In genomic region chr12:8697120-8697475, GRCh38 we compare ENCODE assay signal across 8 cellular contexts. TPM values are rescaled to one million over a fixed set of nuclear protein-coding genes. Genes with fewer than 3 reads are reported as not detected.
DNase-seq lines count a peak whose midpoint lies in the region; ATAC-seq, FAIRE-seq and TF ChIP-seq lines count a peak whose summit lies in the region.

No MANE protein-coding gene starts in this region.

- CTCF ChIA-PET in SK-N-SH (lab: Yijun Ruan, JAX), result interaction anchor here (1.2 to 1.4 kb wide), 3 partner anchors 84 to 253 kb away, joined by 3 to 6 read pairs (median 4); partner anchors contain the start of gene M6PR

- peak overlapping the region; percentile 96; the same call in 1 of the 2 replicates for H2AFZ ChIP-seq in SK-N-SH (ENCODE audit: low read depth)

- 0 out of 4 replicates have a peak, but pooled peaks of 1 of the 2 experiments have one; percentile 12 for TF ChIP-seq EP300 in SK-N-SH (IDR thresholded peaks at IDR 0.05; ENCODE audit: borderline replicate concordance in 1 of 2, low read depth in 1 of 2, low read length in 1 of 2)

- peak overlapping the region; percentile 88 for H3K4me3 Mint-ChIP-seq in endodermal cell

- DNase-seq in BE2C (no peak), SK-N-SH (no peak), endodermal cell (no peak), midbrain (lab: John Stamatoyannopoulos, UW) (peak; percentile 49), urothelium cell line (ENCODE audit: low spot score) (peak; percentile 50), GDM1 (lab: John Stamatoyannopoulos, UW) (no peak)

- H3K4me1 Mint-ChIP-seq in endodermal cell, result peaks cover 46% of the 10 kb centered on the region

- TF ChIP-seq CTCF in BE2C (IDR thresholded peaks at IDR 0.05; ENCODE audit: low read depth, low read length) (no peak), SK-N-SH (IDR thresholded peaks at IDR 0.05) (no peak), endodermal cell (conservative IDR thresholded peaks at IDR 0.05) (peak; percentile 39)

- H3K4me2 ChIP-seq in SK-N-SH, result peak overlapping the region; percentile 93

- no peak for FAIRE-seq in urothelium cell line (lab: Jason Lieb, UNC)

- no peaks in the 10 kb centered on the region for H3K4me1 ChIP-seq in BE2C
- H3K4me1 ChIP-seq in SK-N-SH (ENCODE audit: control insufficient read depth in 1 of 2, insufficient read depth in 2 of 2, low read depth in 1 of 2, low read length in 1 of 2), result peaks cover 9 to 16% of the 10 kb centered on the region in 2 experiments; a peak in 3 of 4 replicates
- peaks cover 2% of the 10 kb centered on the region for H3K4me1 ChIP-seq in endodermal cell (ENCODE audit: control insufficient read depth, insufficient read depth, low read length)

- H3K36me3 ChIP-seq in BE2C (no peaks in the 10 kb centered on the region), SK-N-SH (replicated peaks in 1 of 2; ENCODE audit: control insufficient read depth in 1 of 2, insufficient read depth in 2 of 2, low read length in 1 of 2) (peaks cover 6 to 11% of the 10 kb centered on the region in 2 experiments), endodermal cell (ENCODE audit: control insufficient read depth, insufficient read depth, low read length) (peaks cover 18% of the 10 kb centered on the region)

- H3K9ac ChIP-seq in SK-N-SH, result peak overlapping the region; percentile 97
- peak overlapping the region; percentile 94 for H3K9ac ChIP-seq in endodermal cell (ENCODE audit: extremely low read depth, low read length, poor library complexity, severe bottlenecking)

- peak; percentile 23 for ATAC-seq in GM19023 (IDR thresholded peaks at IDR 0.05; ENCODE audit: unreplicated experiment)
- peak; percentile 14 for ATAC-seq in HG03520 (IDR thresholded peaks at IDR 0.05; ENCODE audit: unreplicated experiment)

- H3K4me3 ChIP-seq in BE2C (ENCODE audit: low read depth, low read length) (peak overlapping the region; percentile 54), SK-N-SH (ENCODE audit: low read depth in 2 of 2, low read length in 1 of 2) (peak overlapping the region; percentile 91), endodermal cell (ENCODE audit: low read length) (peak overlapping the region; percentile 92)

- TF ChIP-seq RAD21 in SK-N-SH (IDR thresholded peaks at IDR 0.05; ENCODE audit: low read length), result no peak

- POLR2A ChIA-PET in SK-N-SH (lab: Yijun Ruan, JAX), result interaction anchor here (0.9 kb wide), 1 partner anchor 9 kb away, joined by 4 read pairs; no protein-coding TSS in a partner anchor

- peaks cover 41% of the 10 kb centered on the region for H3K27me3 ChIP-seq in BE2C
- no peaks in the 10 kb centered on the region for H3K27me3 ChIP-seq in SK-N-SH (ENCODE audit: insufficient read depth)
- H3K27me3 ChIP-seq in endodermal cell (ENCODE audit: control insufficient read depth, insufficient read depth, low read length, poor library complexity, severe bottlenecking), result no peaks in the 10 kb centered on the region

- H3K9me3 ChIP-seq in BE2C (no peaks in the 10 kb centered on the region), SK-N-SH (no peaks in the 10 kb centered on the region), endodermal cell (ENCODE audit: control insufficient read depth, low read length) (no peaks in the 10 kb centered on the region)

- peak overlapping the region; percentile 77 to 86 for H3K27ac ChIP-seq in SK-N-SH (ENCODE audit: low read depth in 2 of 2, low read length in 1 of 2)
- H3K27ac ChIP-seq in endodermal cell (ENCODE audit: low read depth, low read length), result peak overlapping the region; percentile 95

- H4K20me1 ChIP-seq in SK-N-SH (ENCODE audit: insufficient read depth), result peaks cover 19% of the 10 kb centered on the region

- peaks cover 36% of the 10 kb centered on the region for H3K79me2 ChIP-seq in SK-N-SH (ENCODE audit: insufficient read depth)

- WGBS in SK-N-SH (ENCODE audit: low lambda C conversion rate), result 2% methylated on average over 21 of the region's 21 CpGs
- WGBS in endodermal cell (ENCODE audit: insufficient coverage in 1 of 2, insufficient read length in 1 of 2), 2 experiments, result 0% methylated on average over 10 to 21 of the region's 21 CpGs

- no peaks in the 10 kb centered on the region for H3K27me3 Mint-ChIP-seq in endodermal cell (ENCODE audit: insufficient read depth)

- H3K9me3 Mint-ChIP-seq in endodermal cell, result no peaks in the 10 kb centered on the region

- peak overlapping the region; percentile 96 for H3K27ac Mint-ChIP-seq in endodermal cell

- peaks cover 15% of the 10 kb centered on the region for H3K36me3 Mint-ChIP-seq in endodermal cell (ENCODE audit: low read depth)

- H3F3A ChIP-seq in SK-N-SH (replicated peaks; ENCODE audit: insufficient read depth), result peaks cover 20% of the 10 kb centered on the region

- H3K9me2 ChIP-seq in SK-N-SH, result no peaks in the 10 kb centered on the region

TF ChIP-seq in SK-N-SH, 30 proteins besides CTCF, POLR2A, EP300 and RAD21 (continues in another document):
- no peak for TF ChIP-seq REST (IDR thresholded peaks at IDR 0.05; ENCODE audit: low read depth, low read length)
- TF ChIP-seq MAX (IDR thresholded peaks at IDR 0.05; ENCODE audit: low read depth), result peak; percentile 13; the same call in 1 of the 2 replicates
- TF ChIP-seq POLR2AphosphoS5 (IDR thresholded peaks at IDR 0.05; ENCODE audit: low read depth, low read length), result no peak
- TF ChIP-seq PBX3 (IDR thresholded peaks at IDR 0.05), result 0 out of 2 replicates have a peak, but pooled peaks have one; percentile 3
- TF ChIP-seq RCOR1 (IDR thresholded peaks at IDR 0.05; ENCODE audit: low read length), result no peak
- no peak for TF ChIP-seq NRF1 (IDR thresholded peaks at IDR 0.05; ENCODE audit: low read depth, low read length)
- TF ChIP-seq USF1 (IDR thresholded peaks at IDR 0.05; ENCODE audit: borderline replicate concordance, low read depth), result no peak
- TF ChIP-seq CHD2 (IDR thresholded peaks at IDR 0.05; ENCODE audit: low read length, partially characterized antibody), result no peak

RNA-seq across cellular contexts. Expression of gene RIMKLB, which starts 0.7 kb away (rescaled TPM):
- 9.4 TPM for polyA plus RNA-seq in BE2C (2012; ENCODE audit: insufficient read depth, insufficient read length, low read depth)
- polyA plus RNA-seq in SK-N-SH (2012; rRNA removed), result 24.5 and 33.3 TPM in 2 replicates
- polyA plus RNA-seq in SK-N-SH (2012; cell fraction: cytosol; rRNA removed), result 18.4 and 25.4 TPM in 2 replicates
- 73.1 and 111 TPM in 2 replicates for polyA plus RNA-seq in SK-N-SH (2012; cell fraction: nucleus; rRNA removed)
- 100 to 1,000 TPM in 1 of 2 donors, 10 to 100 TPM in 1; 85.3 to 180 TPM for total RNA-seq in endodermal cell
- 95.9 TPM for polyA plus RNA-seq in endodermal cell (2013, experiment 1 of 2)
- 78.5 TPM for polyA plus RNA-seq in endodermal cell (2013, experiment 2 of 2)

RNA-seq across cellular contexts. Expression of gene MFAP5, which starts 34.5 kb away (rescaled TPM):
- polyA plus RNA-seq in BE2C (2012; ENCODE audit: insufficient read depth, insufficient read length, low read depth), result not detected
- polyA plus RNA-seq in SK-N-SH (2012; rRNA removed), result 19.1 and 34.8 TPM in 2 replicates
- 18.8 and 24.3 TPM in 2 replicates for polyA plus RNA-seq in SK-N-SH (2012; cell fraction: cytosol; rRNA removed)
- polyA plus RNA-seq in SK-N-SH (2012; cell fraction: nucleus; rRNA removed), result 23.4 and 52.1 TPM in 2 replicates
- total RNA-seq in endodermal cell, result under 1 TPM in 1 of 2 donors, not detected in 1; 0.44 TPM
- polyA plus RNA-seq in endodermal cell (2013, experiment 1 of 2), result 0.46 TPM
- polyA plus RNA-seq in endodermal cell (2013, experiment 2 of 2), result 0.66 TPM

Comparison
In these comparisons a context has a peak if more than half of its experiments do, and no peak if none do; other contexts are left out.
1. DNase-seq: peak in midbrain (single experiment) and urothelium cell line (single experiment); none in BE2C (single experiment), SK-N-SH (single experiment), endodermal cell (single experiment) and GDM1 (single experiment).
2. Peak in every context shown above with its lines, with median percentiles within 50 percentile points of each other: H3K4me3 ChIP-seq.